23 cellular contexts compared by ENCODE assay signal in the genomic region with DNA sequence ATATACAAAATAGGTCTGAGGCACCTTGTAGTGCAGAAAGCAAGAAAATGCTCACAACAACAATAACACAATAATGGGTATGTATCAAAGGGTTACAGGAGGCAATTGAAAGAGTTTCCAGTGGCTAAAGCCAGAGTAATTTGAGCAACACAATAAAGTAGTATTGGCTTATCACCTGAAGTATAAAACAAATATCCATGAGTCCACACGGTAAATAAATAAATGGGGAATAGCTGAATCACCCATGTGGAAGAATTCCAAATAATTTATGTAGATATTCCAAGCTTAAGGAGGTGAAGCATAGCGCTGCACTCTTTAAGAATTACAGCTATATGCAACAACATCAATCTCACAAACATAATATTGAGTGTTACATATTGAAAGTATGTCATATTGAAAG.
"Had no signal": no experiment of that assay in that cellular context is flagged by ENCODE, and none has a peak within 500 bp of the region (broad histone marks: within the 10 kb centered on the region; RNA-seq: fewer than 3 reads in every experiment).

No MANE protein-coding gene starts in this region.

- H3K4me3 Mint-ChIP-seq: immature natural killer cell; memory B cell; natural killer cell treated with Interleukin-12 subunit alpha and Interleukin-12 subunit beta and Interleukin-15 and Interleukin-18, amount 100 ng/mL, for 72 hours; neural crest cell; stimulated activated naive CD8-positive, alpha-beta T cell treated with anti-CD3 and anti-CD28 coated beads, Interleukin-15, amount 100 ng/mL, for 72 hours had no signal

- H3K27me3 Mint-ChIP-seq: memory B cell had no signal

- H3K9me3 Mint-ChIP-seq: natural killer cell treated with Interleukin-12 subunit alpha and Interleukin-12 subunit beta and Interleukin-15 and Interleukin-18, amount 100 ng/mL, for 72 hours; stimulated activated naive CD8-positive, alpha-beta T cell treated with anti-CD3 and anti-CD28 coated beads, Interleukin-15, amount 100 ng/mL, for 72 hours had no signal

- ATAC-seq: left colon; left ventricle myocardium superior; natural killer cell treated with Interleukin-12 subunit alpha and Interleukin-12 subunit beta and Interleukin-15 and Interleukin-18, amount 100 ng/mL, for 72 hours; stimulated activated naive CD8-positive, alpha-beta T cell treated with anti-CD3 and anti-CD28 coated beads, Interleukin-15, amount 100 ng/mL, for 72 hours had no signal

- DNase-seq: dorsolateral prefrontal cortex; effector CD4-positive, alpha-beta T cell; hypothalamus; immature natural killer cell; islet precursor cell; kidney glomerular epithelial cell; left colon; left ventricle myocardium superior; lower lobe of right lung; right lobe of liver; small intestine; stimulated activated CD4-positive, alpha-beta T cell treated with anti-CD3 and anti-CD28 coated beads, Interleukin-15, amount 100 ng/mL, for 24 hours; stimulated activated CD4-positive, alpha-beta T cell treated with anti-CD3 and anti-CD28 coated beads, Interleukin-2, amount 100 ng/mL, for 48 hours; stimulated activated naive CD4-positive, alpha-beta T cell; stimulated activated naive CD8-positive, alpha-beta T cell treated with anti-CD3 and anti-CD28 coated beads, Interleukin-15, amount 100 ng/mL, for 72 hours; thyroid gland; trophoblast cell had no signal

- FAIRE-seq: colon, frontal cortex, small intestine had no signal

- H3K4me1 Mint-ChIP-seq: immature natural killer cell; neural crest cell; stimulated activated naive CD8-positive, alpha-beta T cell treated with anti-CD3 and anti-CD28 coated beads, Interleukin-15, amount 100 ng/mL, for 72 hours had no signal

- H3K27ac Mint-ChIP-seq: immature natural killer cell; natural killer cell treated with Interleukin-12 subunit alpha and Interleukin-12 subunit beta and Interleukin-15 and Interleukin-18, amount 100 ng/mL, for 72 hours; progenitor cell of endocrine pancreas; stimulated activated naive CD8-positive, alpha-beta T cell treated with anti-CD3 and anti-CD28 coated beads, Interleukin-15, amount 100 ng/mL, for 72 hours had no signal

- H3K36me3 Mint-ChIP-seq: immature natural killer cell; natural killer cell treated with Interleukin-12 subunit alpha and Interleukin-12 subunit beta and Interleukin-15 and Interleukin-18, amount 100 ng/mL, for 72 hours had no signal

- H3K4me3 ChIP-seq: dorsolateral prefrontal cortex, lower lobe of right lung, right lobe of liver, thyroid gland had no signal
